Comparison of ENCODE assay signal across 1 cellular context in the genomic region with DNA sequence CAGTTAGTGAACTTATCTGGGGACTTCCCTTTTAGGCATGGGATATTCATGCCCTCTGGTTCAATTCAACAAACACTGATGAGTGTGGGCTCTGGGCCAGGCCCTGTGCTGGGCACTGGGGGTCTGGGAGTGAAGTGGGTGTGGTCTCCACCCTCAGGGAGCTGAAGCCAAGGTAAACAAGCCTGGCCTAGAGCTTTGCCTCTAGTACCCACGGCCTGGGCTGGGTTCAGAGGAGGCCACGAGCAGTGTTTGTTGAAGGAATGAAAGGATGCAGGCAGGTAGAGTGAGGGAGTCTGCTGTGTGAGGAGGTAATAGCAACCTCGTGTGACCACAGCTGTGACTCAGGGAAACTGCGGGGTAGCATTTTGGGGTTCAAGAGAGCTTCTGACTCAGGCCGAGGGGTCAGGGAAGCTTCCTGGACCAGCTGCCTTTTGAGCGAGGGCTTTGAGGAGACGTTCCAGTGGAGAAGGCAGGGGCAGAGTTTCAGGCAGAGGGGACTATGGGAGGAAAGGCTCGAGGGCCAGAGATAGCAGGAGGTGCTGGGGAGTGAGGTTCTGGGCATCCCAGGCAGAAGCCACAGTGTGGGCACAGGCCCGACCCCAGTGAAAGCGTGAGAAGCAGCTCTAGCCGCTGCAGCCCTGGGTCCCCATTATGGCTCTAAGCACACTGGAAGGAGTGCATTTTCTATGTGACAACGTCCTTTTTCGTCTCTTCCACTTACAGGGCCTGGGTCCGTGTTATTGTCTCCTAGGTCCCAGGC.
TF ChIP-seq lines count a peak whose summit lies in the region.

No MANE protein-coding gene starts in this region.

TF ChIP-seq in IMR-90, 13 proteins besides CTCF, POLR2A, EP300 and RAD21:
- TF ChIP-seq RCOR1 (IDR thresholded peaks at IDR 0.05; ENCODE audit: insufficient replicate concordance, low read length) (no peak), MAFK (IDR thresholded peaks at IDR 0.05; ENCODE audit: low read depth, low read length) (no peak), BHLHE40 (IDR thresholded peaks at IDR 0.05; ENCODE audit: low read depth, low read length) (no peak), NFE2L2 (IDR thresholded peaks at IDR 0.05; ENCODE audit: low read depth, low read length) (no peak), SMC3 (IDR thresholded peaks at IDR 0.05; ENCODE audit: low read depth, low read length) (no peak), CEBPB (IDR thresholded peaks at IDR 0.05; ENCODE audit: low read depth, low read length) (no peak)
- TF ChIP-seq, protein P1, sequence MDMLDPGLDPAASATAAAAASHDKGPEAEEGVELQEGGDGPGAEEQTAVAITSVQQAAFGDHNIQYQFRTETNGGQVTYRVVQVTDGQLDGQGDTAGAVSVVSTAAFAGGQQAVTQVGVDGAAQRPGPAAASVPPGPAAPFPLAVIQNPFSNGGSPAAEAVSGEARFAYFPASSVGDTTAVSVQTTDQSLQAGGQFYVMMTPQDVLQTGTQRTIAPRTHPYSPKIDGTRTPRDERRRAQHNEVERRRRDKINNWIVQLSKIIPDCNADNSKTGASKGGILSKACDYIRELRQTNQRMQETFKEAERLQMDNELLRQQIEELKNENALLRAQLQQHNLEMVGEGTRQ (IDR thresholded peaks at IDR 0.05; ENCODE audit: low read depth, low read length), result no peak
TF ChIP-seq in IMR-90: peak in this region for 0.
